9 cellular contexts compared by ENCODE assay signal in genomic region chr22:22431271-22432220, GRCh38.
DNase-seq lines count a peak whose midpoint lies in the region; FAIRE-seq and TF ChIP-seq lines count a peak whose summit lies in the region.
"Had no signal": no experiment of that assay in that cellular context is flagged by ENCODE, and none has a peak within 500 bp of the region (broad histone marks: within the 10 kb centered on the region; RNA-seq: fewer than 3 reads in every experiment).

No MANE protein-coding gene starts in this region.

- H3K4me1 Mint-ChIP-seq in astrocyte (ENCODE audit: low read depth, unreplicated experiment), result no peaks in the 10 kb centered on the region

- H2AFZ ChIP-seq in astrocyte (ENCODE audit: low read depth, low read length), result no peak overlapping the region

- peaks cover 84% of the 10 kb centered on the region for H3K27me3 Mint-ChIP-seq in astrocyte (ENCODE audit: low read depth, unreplicated experiment)

- H3K27me3 ChIP-seq in MG63 (peaks cover 10% of the 10 kb centered on the region; the same call in 1 of the 2 replicates), astrocyte (ENCODE audit: insufficient read depth, low read length) (no peaks in the 10 kb centered on the region)

- H3K9ac ChIP-seq in astrocyte (ENCODE audit: low read length), result no peak overlapping the region

- H4K20me1 ChIP-seq in astrocyte (ENCODE audit: insufficient read depth, low read length), result no peaks in the 10 kb centered on the region

- DNase-seq in NCI-H2081 (lab: John Stamatoyannopoulos, UW) (peak; percentile 7 to 50), NCI-H2081 treated with DMSO at 0.1 percent for 48 hours (lab: John Stamatoyannopoulos, UW) (no peak), MG63 (peak; percentile 48), T-helper 2 cell (peak in 3 of 5 experiments; percentile 23 to 45 (median 27)), astrocyte (ENCODE audit: low read depth) (peak; percentile 9), iPS-NIHi7 (ENCODE audit: extremely low spot score) (peak; percentile 85), OCI-M2 (lab: John Stamatoyannopoulos, UW; ENCODE audit: unreplicated experiment) (no peak)
- DNase-seq in stimulated activated CD4-positive, alpha-beta T cell treated with anti-CD3 and anti-CD28 coated beads, Interleukin-1b, Interleukin-23, amount 100 ng/mL, for 48 hours, result peak; percentile 42

- H3K4me3 ChIP-seq in MG63 (no peak overlapping the region), astrocyte (ENCODE audit: insufficient read depth, low read depth, low read length) (no peak overlapping the region)

- no peaks in the 10 kb centered on the region; the same call in 1 of the 2 replicates for H3K9me3 ChIP-seq in MG63
- H3K9me3 ChIP-seq in astrocyte (ENCODE audit: insufficient read depth, low read depth, low read length), result no peaks in the 10 kb centered on the region

- H3K4me1 ChIP-seq in astrocyte (ENCODE audit: insufficient read depth, low read length), result no peaks in the 10 kb centered on the region

- H3K9me3 Mint-ChIP-seq in astrocyte (ENCODE audit: unreplicated experiment), result peaks cover 10% of the 10 kb centered on the region

- no peak overlapping the region for H3K4me2 ChIP-seq in astrocyte (ENCODE audit: low read length)

- H3K4me3 Mint-ChIP-seq in astrocyte (ENCODE audit: unreplicated experiment), result no peak overlapping the region

- TF ChIP-seq CTCF in astrocyte (IDR thresholded peaks at IDR 0.05; ENCODE audit: insufficient read depth, low read depth, low read length), result peak; percentile 48

- no peak overlapping the region for H3K27ac ChIP-seq in astrocyte (ENCODE audit: low read depth, low read length)

- FAIRE-seq in astrocyte (lab: Jason Lieb, UNC), result no peak
- FAIRE-seq: G401.6 had no signal

- H3K27ac Mint-ChIP-seq in astrocyte (ENCODE audit: unreplicated experiment), result no peak overlapping the region

- H3K79me2 ChIP-seq in astrocyte (ENCODE audit: insufficient read depth, low read length), result no peaks in the 10 kb centered on the region

- H3K36me3 Mint-ChIP-seq in astrocyte (ENCODE audit: low read depth, unreplicated experiment), result no peaks in the 10 kb centered on the region

- H3K36me3 ChIP-seq in MG63 (no peaks in the 10 kb centered on the region), astrocyte (ENCODE audit: insufficient read depth, low read length) (no peaks in the 10 kb centered on the region)

Comparison
In these comparisons a context has a peak if more than half of its experiments do, and no peak if none do; other contexts are left out.
1. DNase-seq: peak in NCI-H2081 (2 of 2), MG63 (single experiment), T-helper 2 cell (3 of 5), astrocyte (single experiment), iPS-NIHi7 (single experiment) and stimulated activated CD4-positive, alpha-beta T cell treated with anti-CD3 and anti-CD28 coated beads, Interleukin-1b, Interleukin-23, amount 100 ng/mL, for 48 hours (single experiment); none in NCI-H2081 treated with DMSO at 0.1 percent for 48 hours (single experiment) and OCI-M2 (single experiment).